Comparison of ENCODE assay signal across 1 cellular context in the genomic region with DNA sequence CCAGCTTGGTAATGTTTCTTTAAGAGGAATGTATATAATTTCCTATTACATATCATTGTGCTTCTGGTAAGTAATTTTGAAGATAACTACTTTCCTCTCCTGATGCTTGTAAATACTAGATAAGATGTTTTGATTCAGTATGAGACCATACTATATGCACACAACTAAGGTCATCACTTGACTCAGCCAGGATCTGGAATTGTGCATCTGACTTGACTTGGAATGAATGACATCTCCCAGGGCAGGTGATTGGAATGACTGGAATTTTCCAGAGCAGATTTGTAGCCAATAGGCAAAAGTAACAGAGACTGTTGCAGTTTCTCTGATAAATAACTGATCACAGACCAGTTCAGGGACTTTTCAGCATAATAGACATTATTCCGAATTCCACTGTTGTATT.
TF ChIP-seq lines count a peak whose summit lies in the region.

No MANE protein-coding gene starts in this region.

TF ChIP-seq in endothelial cell of umbilical vein, 7 proteins besides CTCF, POLR2A, EP300 and RAD21:
- TF ChIP-seq, protein P1, sequence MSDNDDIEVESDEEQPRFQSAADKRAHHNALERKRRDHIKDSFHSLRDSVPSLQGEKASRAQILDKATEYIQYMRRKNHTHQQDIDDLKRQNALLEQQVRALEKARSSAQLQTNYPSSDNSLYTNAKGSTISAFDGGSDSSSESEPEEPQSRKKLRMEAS (IDR thresholded peaks at IDR 0.05; ENCODE audit: insufficient read depth, insufficient read length): no peak
- TF ChIP-seq EZH2 (IDR thresholded peaks at IDR 0.05; ENCODE audit: borderline replicate concordance, low read depth, low read length, severe bottlenecking) (no peak), POLR2AphosphoS5 (IDR thresholded peaks at IDR 0.05; ENCODE audit: insufficient read depth, low read depth, low read length) (no peak), FOS (IDR thresholded peaks at IDR 0.05; ENCODE audit: borderline replicate concordance, insufficient read depth, low read length) (peak; percentile 32), MYC (IDR thresholded peaks at IDR 0.05; ENCODE audit: low read depth, low read length) (no peak), GATA2 (IDR thresholded peaks at IDR 0.05; ENCODE audit: insufficient read depth, insufficient read length, low read depth, low read length) (peak; percentile 70), JUN (IDR thresholded peaks at IDR 0.05; ENCODE audit: borderline replicate concordance, insufficient read depth, insufficient read length, low read depth) (no peak)
